ENCODE assay signal across 27 cellular contexts in genomic region chr9:31412081-31412480, GRCh38.
"Had no signal": no experiment of that assay in that cellular context is flagged by ENCODE, and none has a peak within 500 bp of the region (broad histone marks: within the 10 kb centered on the region; RNA-seq: fewer than 3 reads in every experiment).

No MANE protein-coding gene starts in this region.

- H3K27me3 Mint-ChIP-seq: central memory CD8-positive, alpha-beta T cell; effector memory CD8-positive, alpha-beta T cell; natural killer cell treated with Interleukin-12 subunit alpha and Interleukin-12 subunit beta and Interleukin-15 and Interleukin-18, amount 100 ng/mL, for 72 hours; progenitor cell of endocrine pancreas had no signal

- H3K36me3 Mint-ChIP-seq: stimulated activated memory B cell treated with anti-CD40 and anti-IgM and Interleukin-4, amounts not matched to agents 10 μg/mL and 1 μg/mL and 100 μg/mL, for 72 hours had no signal

- H3K9me3 ChIP-seq: esophagus squamous epithelium, lower lobe of right lung, neutrophil, pancreas, right atrium auricular region, thoracic aorta, tibial nerve, upper lobe of left lung had no signal

- H3K4me3 ChIP-seq: coronary artery, esophagus squamous epithelium, heart right ventricle, lower lobe of right lung, pancreas, right atrium auricular region, skin epidermis, spleen, thoracic aorta, tibial nerve, upper lobe of left lung had no signal

- H3K4me1 Mint-ChIP-seq: central memory CD8-positive, alpha-beta T cell; neural crest cell; stimulated activated memory B cell treated with anti-CD40 and anti-IgM and Interleukin-4, amounts not matched to agents 10 μg/mL and 1 μg/mL and 100 μg/mL, for 72 hours had no signal

- H3K4me1 ChIP-seq: esophagus squamous epithelium, heart right ventricle, lower lobe of right lung, pancreas, right atrium auricular region, spleen, tibial nerve, upper lobe of left lung had no signal

- ATAC-seq: effector memory CD8-positive, alpha-beta T cell; heart right ventricle; left ventricle myocardium superior; lower lobe of right lung; natural killer cell treated with Interleukin-12 subunit alpha and Interleukin-12 subunit beta and Interleukin-15 and Interleukin-18, amount 100 ng/mL, for 72 hours; pancreas; stimulated activated memory B cell treated with anti-CD40 and anti-IgM and Interleukin-4, amounts not matched to agents 10 μg/mL and 1 μg/mL and 100 μg/mL, for 72 hours; stimulated activated naive CD8-positive, alpha-beta T cell treated with anti-CD3 and anti-CD28 coated beads, Interleukin-15, Interleukin-2, amounts not matched to agents 100 U/mL and 50 U/mL, for 24 hours had no signal

- H3K4me3 Mint-ChIP-seq: central memory CD8-positive, alpha-beta T cell; effector memory CD8-positive, alpha-beta T cell; natural killer cell treated with Interleukin-12 subunit alpha and Interleukin-12 subunit beta and Interleukin-15 and Interleukin-18, amount 100 ng/mL, for 72 hours; neural crest cell; stimulated activated memory B cell treated with anti-CD40 and anti-IgM and Interleukin-4, amounts not matched to agents 10 μg/mL and 1 μg/mL and 100 μg/mL, for 72 hours had no signal

- H3K27ac ChIP-seq: coronary artery, esophagus squamous epithelium, heart right ventricle, lower lobe of right lung, neutrophil, pancreas, right atrium auricular region, skin epidermis, spleen, thoracic aorta, tibial nerve, upper lobe of left lung had no signal

- H3K27me3 ChIP-seq: esophagus squamous epithelium, heart right ventricle, neutrophil, pancreas, right atrium auricular region, spleen, tibial nerve, upper lobe of left lung had no signal

- DNase-seq: dermis blood vessel endothelial cell; effector memory CD8-positive, alpha-beta T cell; erythroblast; esophagus squamous epithelium; foreskin melanocyte; glutamatergic neuron; heart right ventricle; hippocampal formation; left ventricle myocardium superior; lower lobe of right lung; pancreas; spleen; stimulated activated CD4-positive, alpha-beta T cell treated with anti-CD3 and anti-CD28 coated beads, Interleukin-4, amount 100 ng/mL, for 4 hours; stimulated activated naive CD8-positive, alpha-beta T cell treated with anti-CD3 and anti-CD28 coated beads, Interleukin-15, Interleukin-2, amounts not matched to agents 100 U/mL and 50 U/mL, for 24 hours; substantia nigra; upper lobe of left lung had no signal

- H3K9me3 Mint-ChIP-seq: central memory CD8-positive, alpha-beta T cell; effector memory CD8-positive, alpha-beta T cell; stimulated activated memory B cell treated with anti-CD40 and anti-IgM and Interleukin-4, amounts not matched to agents 10 μg/mL and 1 μg/mL and 100 μg/mL, for 72 hours had no signal

- H3K27ac Mint-ChIP-seq: effector memory CD8-positive, alpha-beta T cell; natural killer cell treated with Interleukin-12 subunit alpha and Interleukin-12 subunit beta and Interleukin-15 and Interleukin-18, amount 100 ng/mL, for 72 hours; progenitor cell of endocrine pancreas; stimulated activated memory B cell treated with anti-CD40 and anti-IgM and Interleukin-4, amounts not matched to agents 10 μg/mL and 1 μg/mL and 100 μg/mL, for 72 hours had no signal

- H3K36me3 ChIP-seq: esophagus squamous epithelium, heart right ventricle, lower lobe of right lung, neutrophil, pancreas, right atrium auricular region, spleen, thoracic aorta, tibial nerve, upper lobe of left lung had no signal
